ENCODE assay signal across 10 cellular contexts in the genomic region with DNA sequence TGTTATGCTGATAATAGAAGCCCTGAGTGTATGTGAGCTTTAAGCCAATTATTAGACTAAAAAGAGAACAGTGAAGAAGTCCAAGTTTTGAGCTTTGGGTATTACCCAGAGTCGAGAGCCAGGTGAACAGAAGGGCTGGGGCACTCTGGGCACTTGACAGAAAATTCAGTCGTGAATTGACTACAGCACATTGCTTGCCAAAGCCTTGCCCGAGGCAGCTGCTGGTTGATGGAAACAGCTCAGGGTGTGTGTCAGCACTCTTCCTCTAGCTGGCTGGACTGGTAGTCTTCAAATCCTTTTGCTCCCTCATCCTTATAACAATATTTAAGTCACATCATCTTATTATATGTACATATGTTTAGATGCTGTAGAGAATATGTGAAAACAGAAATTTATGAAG. TPM values are rescaled to one million over a fixed set of nuclear protein-coding genes. Genes with fewer than 3 reads are reported as not detected.
A peak's percentile ranks its signal among the peaks of the same experiment; 100 is the strongest.
DNase-seq lines count a peak whose midpoint lies in the region; ATAC-seq and TF ChIP-seq lines count a peak whose summit lies in the region.
"Had no signal": no experiment of that assay in that cellular context is flagged by ENCODE, and none has a peak within 500 bp of the region (broad histone marks: within the 10 kb centered on the region; RNA-seq: fewer than 3 reads in every experiment).

No MANE protein-coding gene starts in this region.

- no peaks in the 10 kb centered on the region for H3K27me3 ChIP-seq in esophagus muscularis mucosa

- no peak overlapping the region for H3K4me3 ChIP-seq in esophagus muscularis mucosa

- no peaks in the 10 kb centered on the region for H3K9me3 ChIP-seq in esophagus muscularis mucosa

- H3K4me3 Mint-ChIP-seq in glutamatergic neuron (ENCODE audit: unreplicated experiment), result no peak overlapping the region
- no peak overlapping the region for H3K4me3 Mint-ChIP-seq in activated CD4-positive, alpha-beta T cell treated with anti-CD3 and anti-CD28 coated beads, Interleukin-2, amount 10 ng/mL, durations not matched to agents 7 days and 5 days
- H3K4me3 Mint-ChIP-seq: T-helper 1 cell treated with Interleukin-12 subunit alpha and Interleukin-12 subunit beta and Interleukin-4 antibody, amounts not matched to agents 30 μg/mL and 1 μg/mL, for 36 hours had no signal

- peaks cover 0 to 4% (median 0%) of the 10 kb centered on the region in 4 donors for H3K4me1 ChIP-seq in esophagus muscularis mucosa

- no peaks in the 10 kb centered on the region for H3K36me3 Mint-ChIP-seq in glutamatergic neuron (ENCODE audit: unreplicated experiment)
- H3K36me3 Mint-ChIP-seq in activated CD4-positive, alpha-beta T cell treated with anti-CD3 and anti-CD28 coated beads, Interleukin-2, amount 10 ng/mL, durations not matched to agents 7 days and 5 days (ENCODE audit: low read depth), result peaks cover 1% of the 10 kb centered on the region

- TF ChIP-seq EP300 in esophagus muscularis mucosa (IDR thresholded peaks at IDR 0.05), result no peak

- no peak overlapping the region for H3K27ac Mint-ChIP-seq in glutamatergic neuron (ENCODE audit: unreplicated experiment)
- no peak overlapping the region for H3K27ac Mint-ChIP-seq in activated CD4-positive, alpha-beta T cell treated with anti-CD3 and anti-CD28 coated beads, Interleukin-2, amount 10 ng/mL, durations not matched to agents 7 days and 5 days

- no peaks in the 10 kb centered on the region for H3K9me3 Mint-ChIP-seq in glutamatergic neuron (ENCODE audit: unreplicated experiment)
- H3K9me3 Mint-ChIP-seq in activated CD4-positive, alpha-beta T cell treated with anti-CD3 and anti-CD28 coated beads, Interleukin-2, amount 10 ng/mL, durations not matched to agents 7 days and 5 days, result peaks cover 4% of the 10 kb centered on the region

- intact Hi-C loops in esophagus muscularis mucosa (cut with DNase I), result no loop called here

- CTCF ChIA-PET in activated CD4-positive, alpha-beta T cell treated with anti-CD3 and anti-CD28 coated beads, Interleukin-2, amount 10 ng/mL, durations not matched to agents 7 days and 5 days (lab: Charles Lee), result interaction anchor here (0.6 kb wide), 2 partner anchors 428 to 617 kb away, joined by 3 to 4 read pairs; no protein-coding TSS in a partner anchor

- H3K36me3 ChIP-seq in esophagus muscularis mucosa, result no peaks in the 10 kb centered on the region

- in situ Hi-C loops in SK-MEL-5 (cut with HindIII; ENCODE audit: low pct_unique_long_range_greater_than_20kb, low sequenced_read_pairs), result no loop called here

- no peak overlapping the region for H3K27ac ChIP-seq in esophagus muscularis mucosa (replicated peaks in 1 of 4)

- DNase-seq in Daoy (ENCODE audit: low read depth), result peak; percentile 44
- DNase-seq in LHCN-M2 (ENCODE audit: low read depth), result peak; percentile 76
- DNase-seq in SK-MEL-5 (ENCODE audit: low read depth, low spot score), result peak; percentile 17
- peak; percentile 27 for DNase-seq in glutamatergic neuron
- no peak for DNase-seq in AG08396 (ENCODE audit: low spot score)
- no peak for DNase-seq in esophagus muscularis mucosa (ENCODE audit: extremely low spot score)
- no peak for DNase-seq in activated CD4-positive, alpha-beta T cell treated with anti-CD3 and anti-CD28 coated beads, Interleukin-2, amount 10 ng/mL, durations not matched to agents 7 days and 5 days
- DNase-seq: KG1 had no signal

- 59% methylated on average over 3 of the region's 3 CpGs for WGBS in esophagus muscularis mucosa

- H3K4me1 Mint-ChIP-seq in glutamatergic neuron (ENCODE audit: low read depth, unreplicated experiment), result peaks cover 23% of the 10 kb centered on the region
- H3K4me1 Mint-ChIP-seq in activated CD4-positive, alpha-beta T cell treated with anti-CD3 and anti-CD28 coated beads, Interleukin-2, amount 10 ng/mL, durations not matched to agents 7 days and 5 days, result peaks cover 19% of the 10 kb centered on the region

- TF ChIP-seq CTCF in glutamatergic neuron (IDR thresholded peaks at IDR 0.05; ENCODE audit: partially characterized antibody, unreplicated experiment) (no peak), esophagus muscularis mucosa (IDR thresholded peaks at IDR 0.05) (no peak)

- no peak for TF ChIP-seq POLR2A in esophagus muscularis mucosa (IDR thresholded peaks at IDR 0.05; ENCODE audit: low read depth)

- no peaks in the 10 kb centered on the region for H3K27me3 Mint-ChIP-seq in glutamatergic neuron (ENCODE audit: unreplicated experiment)
- peaks cover 17% of the 10 kb centered on the region for H3K27me3 Mint-ChIP-seq in activated CD4-positive, alpha-beta T cell treated with anti-CD3 and anti-CD28 coated beads, Interleukin-2, amount 10 ng/mL, durations not matched to agents 7 days and 5 days

- POLR2A ChIA-PET in activated CD4-positive, alpha-beta T cell treated with anti-CD3 and anti-CD28 coated beads, Interleukin-2, amount 10 ng/mL, durations not matched to agents 7 days and 5 days (lab: Charles Lee), result interaction anchor here (0.6 kb wide), 1 partner anchor 606 kb away, joined by 3 read pairs; no protein-coding TSS in a partner anchor

- no peak for ATAC-seq in HG02642 (IDR thresholded peaks at IDR 0.05; ENCODE audit: poor library complexity, unreplicated experiment)

RNA-seq across cellular contexts. Expression of gene PDE4B, which starts 21.3 kb away (rescaled TPM):
- 3.4 and 6.9 TPM in 2 replicates for total RNA-seq in Daoy (2014; rRNA removed; shearing (Covaris generic))
- 6.0 and 6.8 TPM in 2 replicates for total RNA-seq in LHCN-M2 (2014; rRNA removed)
- polyA plus RNA-seq in LHCN-M2 (2012), result 0.83 TPM
- 23.6 and 26.1 TPM in 2 replicates for total RNA-seq in SK-MEL-5 (2014; rRNA removed; shearing (Covaris generic))
- 13.7 and 18.6 TPM in 2 replicates for polyA plus RNA-seq in SK-MEL-5 (2015; cell fraction: cytosol; rRNA removed)
- polyA plus RNA-seq in SK-MEL-5 (2015; cell fraction: nucleus; rRNA removed), result 36.0 and 53.8 TPM in 2 replicates
- total RNA-seq in glutamatergic neuron (ENCODE audit: unreplicated experiment), result 7.2 TPM
- total RNA-seq in esophagus muscularis mucosa, result 10 to 100 TPM in 1 of 4 donors, 1 to 10 TPM in 3; 3.7 to 16.6 (median 5.1) TPM
- total RNA-seq in activated CD4-positive, alpha-beta T cell treated with anti-CD3 and anti-CD28 coated beads, Interleukin-2, amount 10 ng/mL, durations not matched to agents 7 days and 5 days, result 10 to 100 TPM; 26.5 to 27.7 TPM

Comparison
In these comparisons a context has a peak if more than half of its experiments do, and no peak if none do; other contexts are left out.
1. DNase-seq: peak in Daoy (single experiment), LHCN-M2 (single experiment), SK-MEL-5 (single experiment) and glutamatergic neuron (single experiment); none in AG08396 (single experiment), esophagus muscularis mucosa (single experiment) and activated CD4-positive, alpha-beta T cell treated with anti-CD3 and anti-CD28 coated beads, Interleukin-2, amount 10 ng/mL, durations not matched to agents 7 days and 5 days (single experiment).